ENCODE assay signal across 20 cellular contexts in the genomic region with DNA sequence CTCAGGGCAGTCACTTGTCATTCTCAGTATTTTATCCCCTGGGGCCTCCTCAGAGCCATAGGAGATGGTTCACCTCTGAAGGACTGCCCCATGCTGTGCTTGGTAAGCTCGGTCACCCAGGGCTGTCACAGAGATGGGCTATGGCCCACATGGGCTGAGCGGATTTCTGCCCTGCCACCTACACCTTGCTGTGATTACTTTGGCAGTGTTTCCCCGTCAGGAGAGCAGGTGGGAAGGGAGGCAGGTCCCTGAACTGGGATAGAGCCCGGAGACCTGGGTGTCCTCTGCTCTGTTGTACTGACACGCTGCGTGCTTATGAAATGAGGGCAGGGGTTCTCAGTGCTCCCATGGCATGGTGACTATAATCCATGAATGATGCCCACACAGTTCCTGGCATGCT. TPM values are rescaled to one million over a fixed set of nuclear protein-coding genes. Genes with fewer than 3 reads are reported as not detected.
DNase-seq lines count a peak whose midpoint lies in the region; ATAC-seq and TF ChIP-seq lines count a peak whose summit lies in the region.
"Had no signal": no experiment of that assay in that cellular context is flagged by ENCODE, and none has a peak within 500 bp of the region (broad histone marks: within the 10 kb centered on the region; RNA-seq: fewer than 3 reads in every experiment).

No MANE protein-coding gene starts in this region.

- H3K4me1 ChIP-seq in OCI-LY3 (ENCODE audit: low read length), result peaks cover 55% of the 10 kb centered on the region
- peaks cover 4 to 48% (median 31%) of the 10 kb centered on the region in 6 donors for H3K4me1 ChIP-seq in spleen
- no peaks in the 10 kb centered on the region for H3K4me1 ChIP-seq in PC-9 (replicated peaks; ENCODE audit: insufficient read depth)
- H3K4me1 ChIP-seq: gastroesophageal sphincter, tibial nerve had no signal

- H3K36me3 Mint-ChIP-seq in activated naive CD4-positive, alpha-beta T cell treated with anti-CD3 and anti-CD28 coated beads, Interleukin-2, amount 50 U/mL, for 24 hours, result peaks cover 14% of the 10 kb centered on the region
- H3K36me3 Mint-ChIP-seq in activated naive CD4-positive, alpha-beta T cell treated with anti-CD3 and anti-CD28 coated beads, Interleukin-2, amount 10 ng/mL, durations not matched to agents 7 days and 5 days, result peaks cover 8% of the 10 kb centered on the region
- H3K36me3 Mint-ChIP-seq: activated CD4-positive, alpha-beta memory T cell treated with anti-CD3 and anti-CD28 coated beads for 36 hours had no signal

- no peak for TF ChIP-seq POLR2A in spleen (IDR thresholded peaks at IDR 0.05)

- no peak for ATAC-seq in HG03039 (IDR thresholded peaks at IDR 0.05; ENCODE audit: unreplicated experiment)
- ATAC-seq: gastroesophageal sphincter had no signal

- no peaks in the 10 kb centered on the region for H3K9me3 Mint-ChIP-seq in activated naive CD4-positive, alpha-beta T cell treated with anti-CD3 and anti-CD28 coated beads, Interleukin-2, amount 50 U/mL, for 24 hours
- H3K9me3 Mint-ChIP-seq in activated naive CD4-positive, alpha-beta T cell treated with anti-CD3 and anti-CD28 coated beads, Interleukin-2, amount 10 ng/mL, durations not matched to agents 7 days and 5 days, result peaks cover 3% of the 10 kb centered on the region
- H3K9me3 Mint-ChIP-seq: activated CD4-positive, alpha-beta memory T cell treated with anti-CD3 and anti-CD28 coated beads for 36 hours; T-helper 1 cell treated with Interleukin-12 subunit alpha and Interleukin-12 subunit beta and Interleukin-4 antibody, amounts not matched to agents 30 μg/mL and 1 μg/mL, for 36 hours had no signal

- DNase-seq in activated naive CD4-positive, alpha-beta T cell treated with anti-CD3 and anti-CD28 coated beads, Interleukin-2, amount 10 ng/mL, durations not matched to agents 7 days and 5 days, result no peak
- peak in 3 of 10 donors; percentile 31 to 45 (median 31) for DNase-seq in dorsolateral prefrontal cortex
- peak; percentile 57 for DNase-seq in spleen
- DNase-seq in PC-9, result no peak
- no peak for DNase-seq in germinal center (ENCODE audit: low spot score)
- DNase-seq: activated CD4-positive, CD25-positive, alpha-beta regulatory T cell treated with anti-CD3 and anti-CD28 coated beads, Interleukin-2, amount 50 U/mL, for 72 hours; activated gamma-delta T cell; hippocampal formation; left ventricle myocardium inferior; NCI-H1092; NCI-H2029; NCI-H69; occipital lobe had no signal

- peak overlapping the region; percentile 49; the same call in 1 of the 2 replicates for H3K4me2 ChIP-seq in OCI-LY3 (ENCODE audit: low read length)
- no peak overlapping the region for H3K4me2 ChIP-seq in PC-9

- H2AFZ ChIP-seq in OCI-LY3 (ENCODE audit: low read depth, low read length), result no peak overlapping the region
- H2AFZ ChIP-seq in PC-9, result no peak overlapping the region

- peak overlapping the region; percentile 82 for H3K27ac Mint-ChIP-seq in activated naive CD4-positive, alpha-beta T cell treated with anti-CD3 and anti-CD28 coated beads, Interleukin-2, amount 50 U/mL, for 24 hours
- no peak overlapping the region for H3K27ac Mint-ChIP-seq in activated naive CD4-positive, alpha-beta T cell treated with anti-CD3 and anti-CD28 coated beads, Interleukin-2, amount 10 ng/mL, durations not matched to agents 7 days and 5 days
- H3K27ac Mint-ChIP-seq: activated CD4-positive, alpha-beta memory T cell treated with anti-CD3 and anti-CD28 coated beads for 36 hours; T-helper 1 cell treated with Interleukin-12 subunit alpha and Interleukin-12 subunit beta and Interleukin-4 antibody, amounts not matched to agents 30 μg/mL and 1 μg/mL, for 36 hours had no signal

- peaks cover 81% of the 10 kb centered on the region for H3K4me1 Mint-ChIP-seq in activated naive CD4-positive, alpha-beta T cell treated with anti-CD3 and anti-CD28 coated beads, Interleukin-2, amount 50 U/mL, for 24 hours
- H3K4me1 Mint-ChIP-seq in activated naive CD4-positive, alpha-beta T cell treated with anti-CD3 and anti-CD28 coated beads, Interleukin-2, amount 10 ng/mL, durations not matched to agents 7 days and 5 days, result peaks cover 56% of the 10 kb centered on the region

- no peak for TF ChIP-seq CTCF in OCI-LY3 (IDR thresholded peaks at IDR 0.05; ENCODE audit: low read depth, low read length)
- no peak for TF ChIP-seq CTCF in dorsolateral prefrontal cortex (IDR thresholded peaks at IDR 0.05 in 54 of 56, conservative IDR thresholded peaks at IDR 0.05 in 2 of 56; ENCODE audit: low read depth in 1 of 56, partially characterized antibody in 56 of 56)
- TF ChIP-seq CTCF in spleen (IDR thresholded peaks at IDR 0.05 in 8 of 11, conservative IDR thresholded peaks at IDR 0.05 in 3 of 11), result no peak
- no peak for TF ChIP-seq CTCF in PC-9 (conservative IDR thresholded peaks at IDR 0.05)

- intact Hi-C loops in dorsolateral prefrontal cortex (cut with DNase I), result loop anchor here (5.0 kb wide), 4 partner anchors 37 to 47 kb away; a partner anchor contains a TSS
- intact Hi-C loops in spleen (cut with DNase I; ENCODE audit: low total_unique reads), result no loop called here
- intact Hi-C loops in PC-9 (cut with micrococcal nuclease; ENCODE audit: unreplicated experiment), result no loop called here

- H3K36me3 ChIP-seq in OCI-LY3 (replicated peaks; ENCODE audit: low read depth, low read length), result no peaks in the 10 kb centered on the region
- H3K36me3 ChIP-seq in spleen, result no peaks in the 10 kb centered on the region
- H3K36me3 ChIP-seq in PC-9 (ENCODE audit: low read depth), result no peaks in the 10 kb centered on the region
- H3K36me3 ChIP-seq: gastroesophageal sphincter, left ventricle myocardium inferior, tibial nerve had no signal

- H3K9me3 ChIP-seq in OCI-LY3 (ENCODE audit: insufficient read depth, low read length) (no peaks in the 10 kb centered on the region), spleen (peaks cover 0 to 10% (median 0%) of the 10 kb centered on the region in 8 donors), PC-9 (ENCODE audit: insufficient read depth, low read depth) (no peaks in the 10 kb centered on the region)
- H3K9me3 ChIP-seq: gastroesophageal sphincter had no signal

- H3K79me2 ChIP-seq in OCI-LY3 (ENCODE audit: low read length), result no peaks in the 10 kb centered on the region
- H3K79me2 ChIP-seq in PC-9 (ENCODE audit: low read depth), result no peaks in the 10 kb centered on the region

- CTCF ChIA-PET in activated naive CD4-positive, alpha-beta T cell treated with anti-CD3 and anti-CD28 coated beads, Interleukin-2, amount 10 ng/mL, durations not matched to agents 7 days and 5 days (lab: Charles Lee), result interaction anchor here (1.0 to 1.8 kb wide), 2 partner anchors 12 to 41 kb away, joined by 3 to 6 read pairs; no protein-coding TSS in a partner anchor
- CTCF ChIA-PET in PC-9 (lab: Charles Lee), result no interaction called here

- H3K27me3 ChIP-seq in OCI-LY3 (ENCODE audit: low read depth, low read length) (no peaks in the 10 kb centered on the region), dorsolateral prefrontal cortex (no peaks in the 10 kb centered on the region), spleen (replicated peaks in 1 of 7) (no peaks in the 10 kb centered on the region), PC-9 (ENCODE audit: insufficient read depth, low read depth) (peaks cover 82% of the 10 kb centered on the region)
- H3K27me3 ChIP-seq: gastroesophageal sphincter, tibial nerve had no signal

- H3K4me3 ChIP-seq in OCI-LY3 (ENCODE audit: low read length) (no peak overlapping the region), dorsolateral prefrontal cortex (peak overlapping the region in 4 of 59 donors; percentile 13 to 43 (median 31)), spleen (no peak overlapping the region), PC-9 (no peak overlapping the region)
- H3K4me3 ChIP-seq: gastroesophageal sphincter, left ventricle myocardium inferior, tibial nerve had no signal

- BruUV-seq in PC-9 (replicated peaks; lab: Mats Ljungman, UMichigan), result no TSS peak

- peak overlapping the region; percentile 24; the same call in 1 of the 2 replicates for H3K9ac ChIP-seq in OCI-LY3 (ENCODE audit: low read length)

- H4K20me1 ChIP-seq in OCI-LY3 (ENCODE audit: insufficient read depth, low read length), result no peaks in the 10 kb centered on the region
- H4K20me1 ChIP-seq in PC-9 (ENCODE audit: insufficient read depth), result no peaks in the 10 kb centered on the region

- H3F3A ChIP-seq in PC-9 (ENCODE audit: insufficient read depth, low read depth), result no peaks in the 10 kb centered on the region

- no peaks in the 10 kb centered on the region for H3K9me2 ChIP-seq in PC-9 (ENCODE audit: insufficient read depth)

- H3K27ac ChIP-seq in OCI-LY3 (ENCODE audit: low read length) (no peak overlapping the region), dorsolateral prefrontal cortex (peak overlapping the region in 48 of 59 donors; percentile 5 to 86 (median 62)), spleen (peak overlapping the region in 2 of 8 donors; percentile 74 to 81), PC-9 (no peak overlapping the region)
- H3K27ac ChIP-seq: gastroesophageal sphincter, left ventricle myocardium inferior, tibial nerve had no signal

- POLR2A ChIA-PET in PC-9 (lab: Charles Lee; ENCODE audit: unreplicated experiment), result no interaction called here

- no peaks in the 10 kb centered on the region for H3K27me3 Mint-ChIP-seq in activated naive CD4-positive, alpha-beta T cell treated with anti-CD3 and anti-CD28 coated beads, Interleukin-2, amount 50 U/mL, for 24 hours
- peaks cover 12% of the 10 kb centered on the region for H3K27me3 Mint-ChIP-seq in activated naive CD4-positive, alpha-beta T cell treated with anti-CD3 and anti-CD28 coated beads, Interleukin-2, amount 10 ng/mL, durations not matched to agents 7 days and 5 days
- H3K27me3 Mint-ChIP-seq: activated CD4-positive, alpha-beta memory T cell treated with anti-CD3 and anti-CD28 coated beads for 36 hours had no signal

- WGBS in spleen, 5 donors, result 89 to 97% (median 95%) methylated on average over 5 to 6 of the region's 6 CpGs

- H3K4me3 Mint-ChIP-seq in activated naive CD4-positive, alpha-beta T cell treated with anti-CD3 and anti-CD28 coated beads, Interleukin-2, amount 50 U/mL, for 24 hours, result no peak overlapping the region
- no peak overlapping the region for H3K4me3 Mint-ChIP-seq in activated naive CD4-positive, alpha-beta T cell treated with anti-CD3 and anti-CD28 coated beads, Interleukin-2, amount 10 ng/mL, durations not matched to agents 7 days and 5 days
- H3K4me3 Mint-ChIP-seq: activated CD4-positive, alpha-beta memory T cell treated with anti-CD3 and anti-CD28 coated beads for 36 hours; T-helper 1 cell treated with Interleukin-12 subunit alpha and Interleukin-12 subunit beta and Interleukin-4 antibody, amounts not matched to agents 30 μg/mL and 1 μg/mL, for 36 hours had no signal

RNA-seq across cellular contexts. Expression of a gene that starts 48.9 kb away (rescaled TPM):
- 100 to 1,000 TPM in 118 of 120 experiments, 10 to 100 TPM in 2; 90.7 to 210 (median 166) TPM for total RNA-seq in dorsolateral prefrontal cortex
- total RNA-seq in spleen, result 10 to 100 TPM; 15.5 to 33.8 (median 19.2) TPM
- polyA plus RNA-seq in spleen, result 1 to 10 TPM; 5.8 to 6.6 (median 6.4) TPM
- total RNA-seq in PC-9 (2021), result not detected in 2 replicates

Comparison
In these comparisons a context has a peak if more than half of its experiments do, and no peak if none do; other contexts are left out.
1. H3K27ac ChIP-seq: peak in dorsolateral prefrontal cortex (48 of 59); none in OCI-LY3 (single experiment) and PC-9 (single experiment).
2. RNA of a gene that starts 48.9 kb away (total RNA-seq): 90.7 to 210 TPM in dorsolateral prefrontal cortex and 15.5 to 33.8 TPM in spleen; not detected in PC-9; every median in the first group is over 10 times any median in the second.
3. intact Hi-C loops: an anchor here in dorsolateral prefrontal cortex (5.0 kb wide); none called in spleen and PC-9.